Comparison of ENCODE assay signal across 1 cellular context in genomic region chr12:53220857-53221202, GRCh38.
TF ChIP-seq lines count a peak whose summit lies in the region.

No MANE protein-coding gene starts in this region.

TF ChIP-seq in GM23338, 12 proteins besides CTCF, POLR2A, EP300 and RAD21:
- TF ChIP-seq ZNF462 (CRISPR knock-in tag; IDR thresholded peaks at IDR 0.05) (no peak), ZNF114 (CRISPR knock-in tag; IDR thresholded peaks at IDR 0.05) (no peak), STAT1 (IDR thresholded peaks at IDR 0.05; ENCODE audit: unreplicated experiment) (no peak), NANOG (IDR thresholded peaks at IDR 0.05; ENCODE audit: borderline replicate concordance) (no peak), POLR2AphosphoS5 (IDR thresholded peaks at IDR 0.05; ENCODE audit: low read depth) (peak; percentile 41; the same call in 1 of the 2 replicates)
